Comparison of ENCODE assay signal across 28 cellular contexts in genomic region chr3:59266551-59266950, GRCh38.
DNase-seq lines count a peak whose midpoint lies in the region; ATAC-seq, FAIRE-seq and TF ChIP-seq lines count a peak whose summit lies in the region.
"Had no signal": no experiment of that assay in that cellular context is flagged by ENCODE, and none has a peak within 500 bp of the region (broad histone marks: within the 10 kb centered on the region; RNA-seq: fewer than 3 reads in every experiment).

No MANE protein-coding gene starts in this region.

- no peak overlapping the region for H2AFZ ChIP-seq in SK-N-SH (ENCODE audit: low read depth)
- H2AFZ ChIP-seq: GM23338 had no signal

- no peak overlapping the region for H3K27ac Mint-ChIP-seq in activated naive CD8-positive, alpha-beta T cell treated with anti-CD3 and anti-CD28 coated beads, Interleukin-2, amount 50 U/mL, for 24 hours
- no peak overlapping the region for H3K27ac Mint-ChIP-seq in activated naive CD8-positive, alpha-beta T cell treated with anti-CD3 and anti-CD28 coated beads for 36 hours
- H3K27ac Mint-ChIP-seq: GM23338; stimulated activated naive B cell treated with anti-CD40 and anti-IgM and Interleukin-4, amounts not matched to agents 10 μg/mL and 1 μg/mL and 100 μg/mL, for 72 hours; T-cell had no signal

- H3K9me3 ChIP-seq in SK-N-SH (no peaks in the 10 kb centered on the region), thyroid gland (no peaks in the 10 kb centered on the region)
- H3K9me3 ChIP-seq: Caco-2, lower lobe of right lung, psoas muscle, tibial artery had no signal

- peaks cover 6% of the 10 kb centered on the region for H3K36me3 Mint-ChIP-seq in activated naive CD8-positive, alpha-beta T cell treated with anti-CD3 and anti-CD28 coated beads, Interleukin-2, amount 50 U/mL, for 24 hours (ENCODE audit: low read depth)
- no peaks in the 10 kb centered on the region for H3K36me3 Mint-ChIP-seq in activated naive CD8-positive, alpha-beta T cell treated with anti-CD3 and anti-CD28 coated beads for 36 hours
- H3K36me3 Mint-ChIP-seq: T-cell had no signal

- peaks cover 6% of the 10 kb centered on the region for H3K4me1 Mint-ChIP-seq in activated naive CD8-positive, alpha-beta T cell treated with anti-CD3 and anti-CD28 coated beads, Interleukin-2, amount 50 U/mL, for 24 hours
- no peaks in the 10 kb centered on the region for H3K4me1 Mint-ChIP-seq in activated naive CD8-positive, alpha-beta T cell treated with anti-CD3 and anti-CD28 coated beads for 36 hours
- H3K4me1 Mint-ChIP-seq: central memory CD8-positive, alpha-beta T cell; GM23338; T-cell had no signal

- H3K27ac ChIP-seq in SK-N-SH (ENCODE audit: low read depth in 2 of 2, low read length in 1 of 2) (peak overlapping the region in 1 of 2 experiments; percentile 21; a peak in 1 of 4 replicates), thyroid gland (no peak overlapping the region)
- H3K27ac ChIP-seq: lower lobe of right lung, psoas muscle, tibial artery had no signal

- H3K36me3 ChIP-seq in SK-N-SH (replicated peaks in 1 of 2; ENCODE audit: control insufficient read depth in 1 of 2, insufficient read depth in 2 of 2, low read length in 1 of 2) = no peaks in the 10 kb centered on the region
- H3K36me3 ChIP-seq in thyroid gland = no peaks in the 10 kb centered on the region
- H3K36me3 ChIP-seq: lower lobe of right lung, tibial artery had no signal

- TF ChIP-seq POLR2A in thyroid gland (IDR thresholded peaks at IDR 0.05) = no peak

- intact Hi-C loops in thyroid gland (cut with DNase I) = no loop called here

- H3K4me3 ChIP-seq in SK-N-SH (ENCODE audit: low read depth in 2 of 2, low read length in 1 of 2) = no peak overlapping the region
- H3K4me3 ChIP-seq in fibroblast of the aortic adventitia (ENCODE audit: low read depth, low read length) = no peak overlapping the region
- no peak overlapping the region for H3K4me3 ChIP-seq in thyroid gland (replicated peaks in 1 of 3)
- H3K4me3 ChIP-seq: GM23338, lower lobe of right lung, psoas muscle, tibial artery had no signal

- no peaks in the 10 kb centered on the region for H3K27me3 ChIP-seq in SK-N-SH (ENCODE audit: insufficient read depth)
- H3K27me3 ChIP-seq in thyroid gland = no peaks in the 10 kb centered on the region
- H3K27me3 ChIP-seq: tibial artery had no signal

- DNase-seq in activated naive CD8-positive, alpha-beta T cell treated with anti-CD3 and anti-CD28 coated beads, Interleukin-2, amount 50 U/mL, for 24 hours = no peak
- no peak for DNase-seq in activated naive CD8-positive, alpha-beta T cell treated with anti-CD3 and anti-CD28 coated beads for 36 hours
- no peak for DNase-seq in SK-N-SH
- peak; percentile 47 for DNase-seq in fibroblast of the aortic adventitia (ENCODE audit: low read depth)
- DNase-seq in urothelium cell line (ENCODE audit: low spot score) = peak; percentile 53
- DNase-seq in D721Med (ENCODE audit: insufficient read length, low spot score) = no peak
- no peak for DNase-seq in thyroid gland
- no peak for DNase-seq in anterior cingulate cortex (lab: John Stamatoyannopoulos, UW)
- DNase-seq: activated CD4-positive, alpha-beta T cell treated with anti-CD3 and anti-CD28 coated beads for 48 hours; activated gamma-delta T cell; amniotic stem cell; Caco-2; DND-41; foreskin fibroblast; hippocampal formation; lower lobe of right lung; NCI-H1092 treated with DMSO at 0.1 percent for 48 hours; NCI-H2029; NCI-H2227 treated with DMSO at 0.1 percent for 48 hours; NCI-H82; psoas muscle; SHP77; stimulated activated CD4-positive, alpha-beta T cell treated with anti-CD3 and anti-CD28 coated beads, Interleukin-2, amount 100 ng/mL, for 24 hours; stimulated activated naive B cell treated with anti-CD40 and anti-IgM and Interleukin-4, amounts not matched to agents 10 μg/mL and 1 μg/mL and 100 μg/mL, for 72 hours; T-cell; tibial artery had no signal

- H3K4me1 ChIP-seq in SK-N-SH (ENCODE audit: control insufficient read depth in 1 of 2, insufficient read depth in 2 of 2, low read depth in 1 of 2, low read length in 1 of 2) (peaks cover 0 to 4% of the 10 kb centered on the region in 2 experiments; a peak in 1 of 4 replicates), thyroid gland (peaks cover 10 to 14% of the 10 kb centered on the region in 2 donors)
- H3K4me1 ChIP-seq: Caco-2, lower lobe of right lung, psoas muscle had no signal

- no peaks in the 10 kb centered on the region for H3K27me3 Mint-ChIP-seq in activated naive CD8-positive, alpha-beta T cell treated with anti-CD3 and anti-CD28 coated beads, Interleukin-2, amount 50 U/mL, for 24 hours
- no peaks in the 10 kb centered on the region for H3K27me3 Mint-ChIP-seq in activated naive CD8-positive, alpha-beta T cell treated with anti-CD3 and anti-CD28 coated beads for 36 hours
- H3K27me3 Mint-ChIP-seq: central memory CD8-positive, alpha-beta T cell; stimulated activated naive B cell treated with anti-CD40 and anti-IgM and Interleukin-4, amounts not matched to agents 10 μg/mL and 1 μg/mL and 100 μg/mL, for 72 hours; T-cell had no signal

- FAIRE-seq in urothelium cell line (lab: Jason Lieb, UNC) (no peak), D721Med (lab: Jason Lieb, UNC) (no peak)

- no peaks in the 10 kb centered on the region for H3K9me2 ChIP-seq in SK-N-SH

- WGBS in SK-N-SH (ENCODE audit: low lambda C conversion rate) = 49% methylated on average over 3 of the region's 3 CpGs
- 94 to 96% methylated on average over 3 of the region's 3 CpGs for WGBS in thyroid gland, 2 donors

- no peaks in the 10 kb centered on the region for H3K79me2 ChIP-seq in SK-N-SH (ENCODE audit: insufficient read depth)

- no peak overlapping the region for H3K4me2 ChIP-seq in SK-N-SH
- H3K4me2 ChIP-seq: GM23338 had no signal

- no peak overlapping the region for H3K4me3 Mint-ChIP-seq in activated naive CD8-positive, alpha-beta T cell treated with anti-CD3 and anti-CD28 coated beads, Interleukin-2, amount 50 U/mL, for 24 hours
- no peak overlapping the region for H3K4me3 Mint-ChIP-seq in activated naive CD8-positive, alpha-beta T cell treated with anti-CD3 and anti-CD28 coated beads for 36 hours
- H3K4me3 Mint-ChIP-seq: central memory CD8-positive, alpha-beta T cell; GM23338; stimulated activated naive B cell treated with anti-CD40 and anti-IgM and Interleukin-4, amounts not matched to agents 10 μg/mL and 1 μg/mL and 100 μg/mL, for 72 hours; T-cell had no signal

- no peak overlapping the region for H3K9ac ChIP-seq in SK-N-SH

- ATAC-seq in activated naive CD8-positive, alpha-beta T cell treated with anti-CD3 and anti-CD28 coated beads, Interleukin-2, amount 50 U/mL, for 24 hours = peak; percentile 78
- ATAC-seq: GM23338; lower lobe of right lung; psoas muscle; stimulated activated naive B cell treated with anti-CD40 and anti-IgM and Interleukin-4, amounts not matched to agents 10 μg/mL and 1 μg/mL and 100 μg/mL, for 72 hours; T-cell had no signal

- H4K20me1 ChIP-seq in SK-N-SH (ENCODE audit: insufficient read depth) = no peaks in the 10 kb centered on the region

- POLR2A ChIA-PET in SK-N-SH (lab: Yijun Ruan, JAX) = no interaction called here

- H3F3A ChIP-seq in SK-N-SH (replicated peaks; ENCODE audit: insufficient read depth) = peaks cover 5% of the 10 kb centered on the region

- no peak for TF ChIP-seq RAD21 in SK-N-SH (IDR thresholded peaks at IDR 0.05; ENCODE audit: low read length)

- peak in 1 of 2 experiments; percentile 24; a peak in 1 of 4 replicates for TF ChIP-seq EP300 in SK-N-SH (IDR thresholded peaks at IDR 0.05; ENCODE audit: borderline replicate concordance in 1 of 2, low read depth in 1 of 2, low read length in 1 of 2)

- H3K9me3 Mint-ChIP-seq in activated naive CD8-positive, alpha-beta T cell treated with anti-CD3 and anti-CD28 coated beads, Interleukin-2, amount 50 U/mL, for 24 hours = peaks cover 12% of the 10 kb centered on the region
- peaks cover 6% of the 10 kb centered on the region for H3K9me3 Mint-ChIP-seq in activated naive CD8-positive, alpha-beta T cell treated with anti-CD3 and anti-CD28 coated beads for 36 hours

- CTCF ChIA-PET in SK-N-SH (lab: Yijun Ruan, JAX) = no interaction called here

- TF ChIP-seq CTCF in SK-N-SH (IDR thresholded peaks at IDR 0.05) = no peak
- TF ChIP-seq CTCF in fibroblast of the aortic adventitia (IDR thresholded peaks at IDR 0.05; ENCODE audit: insufficient read depth, low read length) = no peak
- no peak for TF ChIP-seq CTCF in D721Med (IDR thresholded peaks at IDR 0.05; ENCODE audit: insufficient read depth, missing control alignments)
- no peak for TF ChIP-seq CTCF in thyroid gland (IDR thresholded peaks at IDR 0.05)

TF ChIP-seq in SK-N-SH, 30 proteins besides CTCF, POLR2A, EP300 and RAD21:
- TF ChIP-seq, protein P1, sequence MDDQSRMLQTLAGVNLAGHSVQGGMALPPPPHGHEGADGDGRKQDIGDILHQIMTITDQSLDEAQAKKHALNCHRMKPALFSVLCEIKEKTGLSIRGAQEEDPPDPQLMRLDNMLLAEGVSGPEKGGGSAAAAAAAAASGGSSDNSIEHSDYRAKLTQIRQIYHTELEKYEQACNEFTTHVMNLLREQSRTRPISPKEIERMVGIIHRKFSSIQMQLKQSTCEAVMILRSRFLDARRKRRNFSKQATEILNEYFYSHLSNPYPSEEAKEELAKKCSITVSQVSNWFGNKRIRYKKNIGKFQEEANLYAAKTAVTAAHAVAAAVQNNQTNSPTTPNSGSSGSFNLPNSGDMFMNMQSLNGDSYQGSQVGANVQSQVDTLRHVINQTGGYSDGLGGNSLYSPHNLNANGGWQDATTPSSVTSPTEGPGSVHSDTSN (IDR thresholded peaks at IDR 0.05) = peak; percentile 80
- TF ChIP-seq JUND (IDR thresholded peaks at IDR 0.05) (peak; percentile 48; the same call in 1 of the 2 replicates), SIN3A (IDR thresholded peaks at IDR 0.05; ENCODE audit: borderline replicate concordance, low read depth, low read length) (no peak), FOSL2 (IDR thresholded peaks at IDR 0.05; ENCODE audit: borderline replicate concordance, low read depth) (peak; percentile 61; the same call in 1 of the 2 replicates), EZH2phosphoT487 (IDR thresholded peaks at IDR 0.05; ENCODE audit: borderline replicate concordance, low read depth) (no peak), TCF12 (IDR thresholded peaks at IDR 0.05) (peak; percentile 91), IRF3 (IDR thresholded peaks at IDR 0.05; ENCODE audit: low read depth, low read length) (no peak), ELF1 (IDR thresholded peaks at IDR 0.05) (no peak), GABPA (IDR thresholded peaks at IDR 0.05; ENCODE audit: low read depth) (no peak)
TF ChIP-seq in SK-N-SH: peak in this region for 4.

Comparison
In these comparisons a context has a peak if more than half of its experiments do, and no peak if none do; other contexts are left out.
1. DNase-seq: peak in fibroblast of the aortic adventitia (single experiment) and urothelium cell line (single experiment); none in activated naive CD8-positive, alpha-beta T cell treated with anti-CD3 and anti-CD28 coated beads, Interleukin-2, amount 50 U/mL, for 24 hours (single experiment), activated naive CD8-positive, alpha-beta T cell treated with anti-CD3 and anti-CD28 coated beads for 36 hours (single experiment), SK-N-SH (single experiment), D721Med (single experiment), thyroid gland (0 of 2) and anterior cingulate cortex (0 of 58).